In genomic region chr12:12357697-12358476, GRCh38 we compare ENCODE assay signal across 8 cellular contexts. TPM values are rescaled to one million over a fixed set of nuclear protein-coding genes. Genes with fewer than 3 reads are reported as not detected.
DNase-seq lines count a peak whose midpoint lies in the region; ATAC-seq, FAIRE-seq and TF ChIP-seq lines count a peak whose summit lies in the region.

No MANE protein-coding gene starts in this region.

- peak overlapping the region; percentile 98 to 100 for H3K27ac Mint-ChIP-seq in activated naive CD4-positive, alpha-beta T cell treated with anti-CD3 and anti-CD28 coated beads, Interleukin-2, amount 50 U/mL, for 72 hours

- H3K9me3 Mint-ChIP-seq in activated naive CD4-positive, alpha-beta T cell treated with anti-CD3 and anti-CD28 coated beads, Interleukin-2, amount 50 U/mL, for 72 hours, result no peaks in the 10 kb centered on the region

- intact Hi-C loops in spleen (cut with DNase I; ENCODE audit: low total_unique reads), result no loop called here

- H3K36me3 ChIP-seq in iPS-15b (ENCODE audit: control insufficient read depth, insufficient read depth, low read length) (no peaks in the 10 kb centered on the region), spleen (peaks cover 0 to 18% (median 2%) of the 10 kb centered on the region in 6 donors)

- TF ChIP-seq POLR2A in GM12891 (IDR thresholded peaks at IDR 0.05; ENCODE audit: low read depth, low read length) (no peak), spleen (IDR thresholded peaks at IDR 0.05) (no peak)

- DNase-seq in ACHN (peak; percentile 21), GM12891 (ENCODE audit: insufficient read length, low spot score) (no peak), NCI-H1092 treated with DMSO at 0.1 percent for 48 hours (lab: John Stamatoyannopoulos, UW) (peak; percentile 73), spleen (no peak), LoVo (ENCODE audit: low spot score) (no peak)
- DNase-seq in activated naive CD4-positive, alpha-beta T cell treated with anti-CD3 and anti-CD28 coated beads, Interleukin-2, amount 50 U/mL, for 72 hours (ENCODE audit: low spot score in 2 of 2), result no peak

- 22 to 31% (median 25%) methylated on average over 12 to 13 of the region's 13 CpGs for WGBS in spleen, 5 donors

- H3K4me1 ChIP-seq in iPS-15b (ENCODE audit: control insufficient read depth, insufficient read depth, low read length) (no peaks in the 10 kb centered on the region), spleen (peaks cover 10 to 61% (median 27%) of the 10 kb centered on the region in 6 donors)

- in situ Hi-C loops in ACHN (cut with HindIII; ENCODE audit: low pct_ligation_motif_present, low pct_unique_long_range_greater_than_20kb, low sequenced_read_pairs), result no loop called here

- peaks cover 12 to 13% of the 10 kb centered on the region in 2 donors for H3K36me3 Mint-ChIP-seq in activated naive CD4-positive, alpha-beta T cell treated with anti-CD3 and anti-CD28 coated beads, Interleukin-2, amount 50 U/mL, for 72 hours

- no peak for ATAC-seq in activated naive CD4-positive, alpha-beta T cell treated with anti-CD3 and anti-CD28 coated beads, Interleukin-2, amount 50 U/mL, for 72 hours
- no peak for ATAC-seq in HG03045 (IDR thresholded peaks at IDR 0.05; ENCODE audit: unreplicated experiment)

- H3K9me3 ChIP-seq in iPS-15b (ENCODE audit: control insufficient read depth, insufficient read depth, low read length), result no peaks in the 10 kb centered on the region
- H3K9me3 ChIP-seq in spleen, result no peaks in the 10 kb centered on the region

- TF ChIP-seq CTCF in spleen (IDR thresholded peaks at IDR 0.05 in 8 of 11, conservative IDR thresholded peaks at IDR 0.05 in 3 of 11), result no peak

- H3K27ac ChIP-seq in spleen, result peak overlapping the region; percentile 95 to 100 (median 98)

- H3K9ac ChIP-seq in iPS-15b (ENCODE audit: low read depth, low read length), result peak overlapping the region; percentile 50

- peak; percentile 61 for FAIRE-seq in GM12891 (lab: Jason Lieb, UNC)

- H3K4me3 ChIP-seq in iPS-15b (ENCODE audit: low read depth, low read length), result peak overlapping the region; percentile 83
- H3K4me3 ChIP-seq in spleen, result peak overlapping the region; percentile 53 to 89 (median 75)

- no peaks in the 10 kb centered on the region for H3K27me3 ChIP-seq in iPS-15b (ENCODE audit: control insufficient read depth, insufficient read depth, low read length)
- H3K27me3 ChIP-seq in spleen (replicated peaks in 1 of 7), result no peaks in the 10 kb centered on the region

TF ChIP-seq in GM12891, 5 proteins besides CTCF, POLR2A, EP300 and RAD21:
- TF ChIP-seq POLR2AphosphoS5 (IDR thresholded peaks at IDR 0.05; ENCODE audit: low read depth, low read length) (no peak), POU2F2 (IDR thresholded peaks at IDR 0.05; ENCODE audit: low read depth, low read length) (no peak), PAX5 (IDR thresholded peaks at IDR 0.05; ENCODE audit: insufficient read depth, low read length, severe bottlenecking) (no peak), SPI1 (IDR thresholded peaks at IDR 0.05; ENCODE audit: low read depth, low read length) (no peak), TAF1 (IDR thresholded peaks at IDR 0.05; ENCODE audit: low read depth, low read length) (no peak; the same call in 1 of the 2 replicates)

RNA-seq across cellular contexts. Expression of gene BORCS5, which starts 1.0 kb away (rescaled TPM):
- 11.6 TPM for polyA plus RNA-seq in GM12891 (2012; ENCODE audit: low read depth, missing spikeins)
- 10 to 100 TPM; 25.8 to 33.6 TPM for total RNA-seq in activated naive CD4-positive, alpha-beta T cell treated with anti-CD3 and anti-CD28 coated beads, Interleukin-2, amount 50 U/mL, for 72 hours
- 10 to 100 TPM; 14.0 to 25.9 (median 18.6) TPM for total RNA-seq in spleen
- polyA plus RNA-seq in spleen, result 1 to 10 TPM; 3.3 to 5.4 (median 3.6) TPM

RNA-seq across cellular contexts. Expression of gene MANSC1, which starts 7.8 kb away (rescaled TPM):
- polyA plus RNA-seq in GM12891 (2012; ENCODE audit: low read depth, missing spikeins), result 0.27 TPM
- 1 to 10 TPM; 1.4 to 1.6 TPM for total RNA-seq in activated naive CD4-positive, alpha-beta T cell treated with anti-CD3 and anti-CD28 coated beads, Interleukin-2, amount 50 U/mL, for 72 hours
- total RNA-seq in spleen, result 10 to 100 TPM in 6 of 7 donors, 1 to 10 TPM in 1; 9.6 to 25.7 (median 17.9) TPM
- 1 to 10 TPM; 1.8 to 5.9 (median 2.6) TPM for polyA plus RNA-seq in spleen

Comparison
In these comparisons a context has a peak if more than half of its experiments do, and no peak if none do; other contexts are left out.
1. DNase-seq: peak in ACHN (single experiment) and NCI-H1092 treated with DMSO at 0.1 percent for 48 hours (single experiment); none in GM12891 (single experiment), activated naive CD4-positive, alpha-beta T cell treated with anti-CD3 and anti-CD28 coated beads, Interleukin-2, amount 50 U/mL, for 72 hours (0 of 2), spleen (single experiment) and LoVo (single experiment).
2. RNA of gene MANSC1, which starts 7.8 kb away (total RNA-seq): 9.6 to 25.7 TPM in spleen; 1.4 to 1.6 TPM in activated naive CD4-positive, alpha-beta T cell treated with anti-CD3 and anti-CD28 coated beads, Interleukin-2, amount 50 U/mL, for 72 hours; every median in the first group is over 4 times any median in the second.